Comparison of ENCODE assay signal across 12 cellular contexts in the genomic region with DNA sequence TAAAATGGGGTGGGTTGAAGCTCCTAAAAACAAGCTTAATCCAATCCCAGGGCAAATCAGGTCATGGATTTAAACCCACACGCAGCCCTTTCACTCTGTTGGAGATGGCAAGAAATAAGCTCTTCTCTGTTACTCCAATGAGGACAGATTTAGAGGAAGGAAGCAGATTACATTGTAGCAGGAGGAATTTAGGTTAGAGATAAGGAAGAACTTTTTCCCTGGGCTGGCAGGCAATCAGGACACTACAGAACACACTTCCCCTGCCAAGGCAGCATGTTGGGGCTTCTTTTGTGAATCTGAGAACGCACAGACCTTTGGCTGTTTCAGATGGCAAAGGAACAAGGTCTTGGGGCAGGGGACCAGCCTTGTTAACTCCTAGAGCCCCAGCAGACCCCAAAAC.
"Had no signal": no experiment of that assay in that cellular context is flagged by ENCODE, and none has a peak within 500 bp of the region (broad histone marks: within the 10 kb centered on the region; RNA-seq: fewer than 3 reads in every experiment).

No MANE protein-coding gene starts in this region.

- H3K27me3 ChIP-seq: thyroid gland, vagina had no signal

- DNase-seq: activated CD8-positive, alpha-beta T cell treated with anti-CD3 and anti-CD28 coated beads for 36 hours; activated gamma-delta T cell; amniotic stem cell; central memory CD4-positive, alpha-beta T cell; effector CD4-positive, alpha-beta T cell; mucosa of descending colon; naive thymus-derived CD4-positive, alpha-beta T cell; thyroid gland; WERI-Rb-1 had no signal

- H3K36me3 ChIP-seq: thyroid gland, vagina had no signal

- H3K4me3 ChIP-seq: coronary artery, mucosa of descending colon, thyroid gland, vagina had no signal

- H3K9me3 ChIP-seq: mucosa of descending colon, thyroid gland, vagina had no signal

- H3K27ac ChIP-seq: coronary artery, vagina, WERI-Rb-1 had no signal

- ATAC-seq: naive thymus-derived CD4-positive, alpha-beta T cell; stimulated activated memory B cell treated with anti-CD40 and anti-IgM and Interleukin-4, amounts not matched to agents 10 μg/mL and 1 μg/mL and 100 μg/mL, for 72 hours had no signal
